8 cellular contexts compared by ENCODE assay signal in genomic region chr17:59372138-59372751, GRCh38. TPM values are rescaled to one million over a fixed set of nuclear protein-coding genes. Genes with fewer than 3 reads are reported as not detected.
A peak's percentile ranks its signal among the peaks of the same experiment; 100 is the strongest.
DNase-seq lines count a peak whose midpoint lies in the region; TF ChIP-seq lines count a peak whose summit lies in the region.

No MANE protein-coding gene starts in this region.

- H3K27me3 ChIP-seq in SJSA1 (replicated peaks) (no peaks in the 10 kb centered on the region), esophagus (ENCODE audit: control insufficient read depth in 1 of 2, insufficient read depth in 2 of 2, low read length in 2 of 2) (no peaks in the 10 kb centered on the region), neural progenitor cell (no peaks in the 10 kb centered on the region)

- H3K4me3 Mint-ChIP-seq in neural progenitor cell = peak overlapping the region; percentile 25

- H3K36me3 Mint-ChIP-seq in neural progenitor cell = no peaks in the 10 kb centered on the region

- H3K27me3 Mint-ChIP-seq in neural progenitor cell (ENCODE audit: insufficient read depth, low read depth) = no peaks in the 10 kb centered on the region

- peak overlapping the region; percentile 71 for H3K4me2 ChIP-seq in neural progenitor cell

- H3K27ac ChIP-seq in SJSA1 = peak overlapping the region; percentile 44
- H3K27ac ChIP-seq in esophagus (ENCODE audit: low read depth in 2 of 2, low read length in 1 of 2) = peak overlapping the region; percentile 82 to 86
- no peak overlapping the region for H3K27ac ChIP-seq in neural progenitor cell

- no peaks in the 10 kb centered on the region for H3K9me3 Mint-ChIP-seq in neural progenitor cell

- 27 to 30% methylated on average over 2 of the region's 2 CpGs for WGBS in esophagus, 2 donors

- DNase-seq in EH (ENCODE audit: low read depth) = peak; percentile 86
- DNase-seq in HCEC 1CT = peak; percentile 35
- peak; percentile 73 to 84 for DNase-seq in SJSA1 (ENCODE audit: low read depth in 1 of 2, low spot score in 2 of 2)
- DNase-seq in neural progenitor cell (ENCODE audit: low spot score) = no peak
- DNase-seq in NCI-H1092 (lab: John Stamatoyannopoulos, UW) = no peak
- DNase-seq in effector CD8-positive, alpha-beta T cell (lab: John Stamatoyannopoulos, UW) = no peak
- no peak for DNase-seq in SK-N-DZ (ENCODE audit: low spot score)

- H3K9ac ChIP-seq in neural progenitor cell = no peak overlapping the region

- peaks cover 60% of the 10 kb centered on the region for H3K79me2 ChIP-seq in neural progenitor cell (ENCODE audit: low read depth)

- H3K27ac Mint-ChIP-seq in neural progenitor cell = peak overlapping the region; percentile 29

- no peak for TF ChIP-seq CTCF in neural progenitor cell (IDR thresholded peaks at IDR 0.05)

- H4K20me1 ChIP-seq in neural progenitor cell (ENCODE audit: low read depth) = peaks cover 61% of the 10 kb centered on the region

- peaks cover 38% of the 10 kb centered on the region for H3F3A ChIP-seq in neural progenitor cell (ENCODE audit: low read depth)

- no peak overlapping the region for H3K4me3 ChIP-seq in SJSA1
- no peak overlapping the region for H3K4me3 ChIP-seq in esophagus (ENCODE audit: low read depth in 1 of 2, low read length in 2 of 2)
- H3K4me3 ChIP-seq in neural progenitor cell = no peak overlapping the region

- H3K4me1 Mint-ChIP-seq in neural progenitor cell = peaks cover 52% of the 10 kb centered on the region

- peaks cover 69% of the 10 kb centered on the region for H3K4me1 ChIP-seq in SJSA1 (replicated peaks)
- peaks cover 2 to 17% of the 10 kb centered on the region in 2 donors for H3K4me1 ChIP-seq in esophagus (ENCODE audit: control insufficient read depth in 2 of 2, insufficient read depth in 2 of 2, low read length in 1 of 2)
- H3K4me1 ChIP-seq in neural progenitor cell = peaks cover 64% of the 10 kb centered on the region

- no peaks in the 10 kb centered on the region for H3K36me3 ChIP-seq in SJSA1
- H3K36me3 ChIP-seq in esophagus (ENCODE audit: control insufficient read depth in 2 of 2, insufficient read depth in 2 of 2, low read length in 1 of 2) = no peaks in the 10 kb centered on the region
- no peaks in the 10 kb centered on the region for H3K36me3 ChIP-seq in neural progenitor cell

- no peak overlapping the region for H2AFZ ChIP-seq in neural progenitor cell (replicated peaks)

- H3K9me3 ChIP-seq in SJSA1 (replicated peaks) (no peaks in the 10 kb centered on the region), esophagus (ENCODE audit: control insufficient read depth in 2 of 2, insufficient read depth in 1 of 2, low read depth in 1 of 2, low read length in 1 of 2) (no peaks in the 10 kb centered on the region), neural progenitor cell (ENCODE audit: low read depth) (no peaks in the 10 kb centered on the region)

RNA-seq across cellular contexts. Expression of gene YPEL2, which starts 40.8 kb away (rescaled TPM):
- total RNA-seq in SJSA1 (2014; rRNA removed; shearing (Covaris generic)) = 4.2 and 4.4 TPM in 2 replicates
- polyA plus RNA-seq in esophagus = 1 to 10 TPM; 3.2 to 4.5 TPM
- 21.4 and 38.0 TPM in 2 replicates for total RNA-seq in neural progenitor cell (ENCODE audit: low replicate concordance)
- polyA plus RNA-seq in SK-N-DZ (2014; cell fraction: cytosol; rRNA removed) = 5.8 and 6.0 TPM in 2 replicates
- 5.7 and 7.3 TPM in 2 replicates for polyA plus RNA-seq in SK-N-DZ (2014; cell fraction: nucleus; rRNA removed)

Comparison
In these comparisons a context has a peak if more than half of its experiments do, and no peak if none do; other contexts are left out.
1. DNase-seq: peak in EH (single experiment), HCEC 1CT (single experiment) and SJSA1 (2 of 2); none in neural progenitor cell (single experiment), NCI-H1092 (single experiment), effector CD8-positive, alpha-beta T cell (single experiment) and SK-N-DZ (single experiment).